ENCODE assay signal across 8 cellular contexts in genomic region chrX:44874481-44875184, GRCh38. TPM values are rescaled to one million over a fixed set of nuclear protein-coding genes. Genes with fewer than 3 reads are reported as not detected.
A peak's percentile ranks its signal among the peaks of the same experiment; 100 is the strongest.
DNase-seq lines count a peak whose midpoint lies in the region; ATAC-seq, FAIRE-seq and TF ChIP-seq lines count a peak whose summit lies in the region.

No MANE protein-coding gene starts in this region.

- H3K9ac ChIP-seq in NT2/D1 (ENCODE audit: insufficient read length, low read depth) (peak overlapping the region; percentile 92), parathyroid adenoma (no peak overlapping the region)

- POLR2A ChIA-PET in A673 (lab: Charles Lee; ENCODE audit: low non-redundant PET), result no interaction called here

- DNase-seq in A673 (ENCODE audit: low spot score) (peak; percentile 72), GM12891 (ENCODE audit: insufficient read length, low spot score) (no peak), NT2/D1 (ENCODE audit: low read depth, low spot score) (no peak), globus pallidus (ENCODE audit: low spot score) (peak; percentile 38), SKM-1 (lab: John Stamatoyannopoulos, UW; ENCODE audit: unreplicated experiment) (no peak)
- DNase-seq in activated naive CD4-positive, alpha-beta T cell treated with Interleukin-2 at 50 U/mL for 16 hours, result peak; percentile 46

- TF ChIP-seq CTCF in A673 (conservative IDR thresholded peaks at IDR 0.05; ENCODE audit: low read depth, low read length) (no peak), parathyroid adenoma (IDR thresholded peaks at IDR 0.05) (no peak)

- peak overlapping the region; percentile 91 for H2AFZ ChIP-seq in parathyroid adenoma

- H3K4me3 ChIP-seq in A673 (ENCODE audit: low read depth, low read length, poor library complexity, severe bottlenecking) (peak overlapping the region; percentile 97), NT2/D1 (ENCODE audit: insufficient read length, low read depth) (peak overlapping the region; percentile 82), parathyroid adenoma (ENCODE audit: low read depth, low read length) (peak overlapping the region; percentile 75)

- H3K27me3 ChIP-seq in A673 (replicated peaks; ENCODE audit: insufficient read depth, low read depth, low read length, poor library complexity) (no peaks in the 10 kb centered on the region), NT2/D1 (ENCODE audit: insufficient read depth, insufficient read length) (no peaks in the 10 kb centered on the region), parathyroid adenoma (ENCODE audit: control insufficient read depth, insufficient read depth, low read length) (no peaks in the 10 kb centered on the region)

- H3K4me1 ChIP-seq in A673 (ENCODE audit: insufficient read depth, low read length, poor library complexity, severe bottlenecking) (peaks cover 12% of the 10 kb centered on the region), NT2/D1 (ENCODE audit: insufficient read depth, insufficient read length) (no peaks in the 10 kb centered on the region), parathyroid adenoma (no peaks in the 10 kb centered on the region)

- peak; percentile 76 for FAIRE-seq in GM12891 (lab: Jason Lieb, UNC)

- H3K79me2 ChIP-seq in parathyroid adenoma, result peaks cover 18% of the 10 kb centered on the region

- H3K27ac ChIP-seq in A673 (ENCODE audit: low read depth, low read length, poor library complexity, severe bottlenecking), result peak overlapping the region; percentile 98
- H3K27ac ChIP-seq in parathyroid adenoma, result peak overlapping the region; percentile 99

- CTCF ChIA-PET in A673 (lab: Charles Lee), result interaction anchor here (0.6 kb wide), 1 partner anchor 1534 kb away, joined by 9 read pairs; no protein-coding TSS in a partner anchor

- no peak for ATAC-seq in GM21576 (IDR thresholded peaks at IDR 0.05; ENCODE audit: unreplicated experiment)

- H3K9me3 ChIP-seq in A673 (ENCODE audit: low read depth, low read length, poor library complexity, severe bottlenecking) (no peaks in the 10 kb centered on the region), NT2/D1 (ENCODE audit: insufficient read depth, low read length) (no peaks in the 10 kb centered on the region), parathyroid adenoma (ENCODE audit: control insufficient read depth, low read length) (no peaks in the 10 kb centered on the region)

- TF ChIP-seq POLR2A in GM12891 (IDR thresholded peaks at IDR 0.05; ENCODE audit: low read depth, low read length), result no peak

- TSS peak; percentile 38 for BruUV-seq in A673 (replicated peaks; lab: Mats Ljungman, UMichigan)

- peaks cover 5% of the 10 kb centered on the region for H3K36me3 ChIP-seq in A673 (ENCODE audit: insufficient read depth, low read length, poor library complexity, severe bottlenecking)
- H3K36me3 ChIP-seq in NT2/D1 (ENCODE audit: insufficient read depth, insufficient read length, low read length), result no peaks in the 10 kb centered on the region
- H3K36me3 ChIP-seq in parathyroid adenoma (ENCODE audit: control insufficient read depth, insufficient read depth, low read length), result no peaks in the 10 kb centered on the region

- intact Hi-C loops in A673 (cut with micrococcal nuclease; ENCODE audit: unreplicated experiment), result loop anchor here (5.0 to 10.0 kb wide), 2 partner anchors 198 to 330 kb away; partner anchors contain the start of gene FUNDC1

- H3K4me2 ChIP-seq in parathyroid adenoma (ENCODE audit: low read length), result peak overlapping the region; percentile 47

TF ChIP-seq in GM12891, 5 proteins besides CTCF, POLR2A, EP300 and RAD21:
- TF ChIP-seq POU2F2 (IDR thresholded peaks at IDR 0.05; ENCODE audit: low read depth, low read length) (no peak), PAX5 (IDR thresholded peaks at IDR 0.05; ENCODE audit: insufficient read depth, low read length, severe bottlenecking) (no peak), SPI1 (IDR thresholded peaks at IDR 0.05; ENCODE audit: low read depth, low read length) (no peak), POLR2AphosphoS5 (IDR thresholded peaks at IDR 0.05; ENCODE audit: low read depth, low read length) (no peak), TAF1 (IDR thresholded peaks at IDR 0.05; ENCODE audit: low read depth, low read length) (no peak)
TF ChIP-seq in GM12891: peak in this region for 0.

RNA-seq across cellular contexts. Expression of gene KDM6A, which starts 1.6 kb away (rescaled TPM):
- total RNA-seq in A673 (2021), result 37.0 and 40.9 TPM in 2 replicates
- polyA plus RNA-seq in GM12891 (2012; ENCODE audit: low read depth, missing spikeins), result 7.3 TPM

RNA-seq across cellular contexts. Expression of gene DUSP21, which starts 30.8 kb away (rescaled TPM):
- total RNA-seq in A673 (2021), result not detected in 2 replicates
- not detected for polyA plus RNA-seq in GM12891 (2012; ENCODE audit: low read depth, missing spikeins)

Comparison
In these comparisons a context has a peak if more than half of its experiments do, and no peak if none do; other contexts are left out.
1. DNase-seq: peak in A673 (single experiment), activated naive CD4-positive, alpha-beta T cell treated with Interleukin-2 at 50 U/mL for 16 hours (single experiment) and globus pallidus (single experiment); none in GM12891 (single experiment), NT2/D1 (single experiment) and SKM-1 (single experiment).
2. Peak in every context shown above with its lines, with median percentiles within 50 percentile points of each other: H3K4me3 ChIP-seq.